ENCODE assay signal across 8 cellular contexts in the genomic region with DNA sequence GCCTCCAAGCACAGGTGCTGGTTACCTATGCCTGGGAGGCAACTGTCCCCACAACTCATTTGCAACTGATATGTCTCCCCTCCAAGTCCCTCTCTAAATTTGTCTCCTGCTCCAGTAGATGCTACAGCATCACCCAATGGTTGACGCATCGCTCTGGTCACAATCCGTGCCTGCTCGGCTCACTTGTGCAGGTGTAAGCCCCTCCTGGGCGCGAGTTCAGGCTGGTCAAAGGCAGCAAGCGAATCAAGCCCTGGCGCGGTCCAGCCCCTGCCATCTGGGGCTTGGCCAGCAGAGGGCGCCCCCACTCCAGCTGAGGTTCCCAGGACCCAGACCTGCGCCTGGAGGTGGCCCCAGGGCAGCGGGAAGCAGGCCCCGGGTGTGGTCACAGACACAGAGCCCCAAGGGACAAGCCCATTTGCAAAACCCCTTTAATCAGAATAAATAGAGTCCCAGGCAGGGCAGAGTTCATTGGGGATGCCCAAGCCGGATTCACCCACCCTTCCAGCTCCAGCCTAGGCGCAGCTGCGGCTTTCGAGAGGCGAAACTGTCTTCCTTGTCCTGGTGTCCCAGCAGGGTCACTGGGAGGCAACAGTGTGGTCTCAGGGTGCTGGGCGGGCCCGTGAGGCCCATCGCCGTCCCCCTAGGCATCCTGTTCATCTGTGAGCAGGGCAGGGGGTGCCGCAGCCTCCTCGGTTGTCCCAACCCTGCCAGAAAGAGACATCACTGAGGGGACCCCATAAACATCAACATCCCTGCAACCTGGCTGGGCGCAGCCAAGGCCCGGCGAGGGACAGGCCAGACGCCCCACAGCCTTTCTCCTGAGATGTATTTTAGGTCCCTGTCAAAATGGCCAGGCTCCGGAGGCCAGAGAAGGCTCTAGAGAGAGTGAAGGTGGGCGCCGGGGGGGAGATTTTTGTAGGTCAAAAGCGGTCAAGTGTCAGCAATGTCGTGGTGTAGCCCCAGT. TPM values are rescaled to one million over a fixed set of nuclear protein-coding genes. Genes with fewer than 3 reads are reported as not detected.
DNase-seq lines count a peak whose midpoint lies in the region; ATAC-seq and TF ChIP-seq lines count a peak whose summit lies in the region.

No MANE protein-coding gene starts in this region.

- no peak overlapping the region for H2BK20ac ChIP-seq in IMR-90 (ENCODE audit: low read depth, low read length)

- peak; percentile 95 for TF ChIP-seq CTCF in IMR-90 (conservative IDR thresholded peaks at IDR 0.05; ENCODE audit: low read depth, low read length)
- TF ChIP-seq CTCF in glutamatergic neuron (IDR thresholded peaks at IDR 0.05; ENCODE audit: partially characterized antibody, unreplicated experiment): peak; percentile 100

- CTCF ChIA-PET in IMR-90 (lab: Yijun Ruan, JAX): no interaction called here
- CTCF ChIA-PET in activated naive CD4-positive, alpha-beta T cell treated with anti-CD3 and anti-CD28 coated beads, Interleukin-2, amount 10 ng/mL, durations not matched to agents 7 days and 5 days (lab: Charles Lee): interaction anchor here (0.9 to 9.0 kb wide), 11 partner anchors 12 to 72 kb away, joined by 3 to 113 read pairs (median 4); a partner anchor contains a TSS

- no TSS peak for BruUV-seq in IMR-90 (replicated peaks; lab: Mats Ljungman, UMichigan)

- peak overlapping the region; percentile 52 for H2AK9ac ChIP-seq in IMR-90 (replicated peaks; ENCODE audit: low read depth, low read length, poor library complexity)

- intact Hi-C loops in IMR-90 (cut with micrococcal nuclease): loop anchor here (1.0 kb wide), 2 partner anchors 64 to 139 kb away; no protein-coding TSS in a partner anchor
- intact Hi-C loops in posterior vena cava (cut with DNase I): loop anchor here (2.0 to 5.0 kb wide), 3 partner anchors 64 to 140 kb away; no protein-coding TSS in a partner anchor

- no peaks in the 10 kb centered on the region for H3K27me3 Mint-ChIP-seq in activated naive CD4-positive, alpha-beta T cell treated with anti-CD3 and anti-CD28 coated beads, Interleukin-2, amount 10 ng/mL, durations not matched to agents 7 days and 5 days
- H3K27me3 Mint-ChIP-seq in glutamatergic neuron (ENCODE audit: unreplicated experiment): peaks cover 4% of the 10 kb centered on the region

- no peak overlapping the region for H4K91ac ChIP-seq in IMR-90 (ENCODE audit: insufficient read depth, low read depth, low read length)

- no peaks in the 10 kb centered on the region for H3K9me1 ChIP-seq in IMR-90 (ENCODE audit: insufficient read depth, low read length)

- WGBS in IMR-90 (ENCODE audit: extremely low coverage in 2 of 2, insufficient read length in 1 of 2), 2 experiments: 31% methylated on average over 10 of the region's 33 CpGs; no CpG with 5 or more reads in 1 of the 2 experiments

- H3K9me3 ChIP-seq in IMR-90 (ENCODE audit: control insufficient read depth, insufficient read depth, low read length) (no peaks in the 10 kb centered on the region), SJCRH30 (replicated peaks) (no peaks in the 10 kb centered on the region)

- H3K79me1 ChIP-seq in IMR-90 (ENCODE audit: low read depth in 1 of 2, low read length in 2 of 2): no peaks in the 10 kb centered on the region

- DNase-seq in DMS 273 (lab: John Stamatoyannopoulos, UW; ENCODE audit: unreplicated experiment): peak; percentile 82
- no peak for DNase-seq in DMS 273 treated with DMSO at 0.1 percent for 48 hours (lab: John Stamatoyannopoulos, UW)
- DNase-seq in IMR-90: peak; percentile 13
- DNase-seq in SJCRH30: peak; percentile 82 to 90
- peak; percentile 83 for DNase-seq in activated naive CD4-positive, alpha-beta T cell treated with anti-CD3 and anti-CD28 coated beads, Interleukin-2, amount 10 ng/mL, durations not matched to agents 7 days and 5 days
- peak; percentile 92 for DNase-seq in glutamatergic neuron
- peak; percentile 95 for DNase-seq in posterior vena cava (ENCODE audit: low spot score)

- POLR2A ChIA-PET in IMR-90 (lab: Charles Lee; ENCODE audit: unreplicated experiment): no interaction called here

- no peak overlapping the region for H3K14ac ChIP-seq in IMR-90 (replicated peaks; ENCODE audit: low read depth, low read length)

- no peak overlapping the region for H3K23ac ChIP-seq in IMR-90 (ENCODE audit: low read depth, low read length)

- no peak overlapping the region for H3K4me3 ChIP-seq in IMR-90 (ENCODE audit: insufficient read depth, low read depth, low read length)
- H3K4me3 ChIP-seq in SJCRH30: no peak overlapping the region

- H3K4me1 ChIP-seq in IMR-90 (ENCODE audit: control insufficient read depth, insufficient read depth, low read length) (no peaks in the 10 kb centered on the region), SJCRH30 (peaks cover 2% of the 10 kb centered on the region; the same call in 1 of the 2 replicates)

- no peak overlapping the region for H2BK15ac ChIP-seq in IMR-90 (ENCODE audit: low read depth, low read length)

- no peak overlapping the region for H2BK5ac ChIP-seq in IMR-90 (ENCODE audit: low read depth, low read length, poor library complexity, severe bottlenecking)

- H3K36me3 Mint-ChIP-seq in activated naive CD4-positive, alpha-beta T cell treated with anti-CD3 and anti-CD28 coated beads, Interleukin-2, amount 10 ng/mL, durations not matched to agents 7 days and 5 days: peaks cover 58% of the 10 kb centered on the region
- H3K36me3 Mint-ChIP-seq in glutamatergic neuron (ENCODE audit: unreplicated experiment): no peaks in the 10 kb centered on the region

- no peak overlapping the region for H2BK120ac ChIP-seq in IMR-90 (ENCODE audit: low read depth, low read length)

- no peak overlapping the region for H3K4ac ChIP-seq in IMR-90 (ENCODE audit: low read depth, low read length)

- no peak overlapping the region for H3K9ac ChIP-seq in IMR-90 (ENCODE audit: low read depth, low read length)

- no peaks in the 10 kb centered on the region; the same call in 1 of the 2 replicates for H4K20me1 ChIP-seq in IMR-90 (ENCODE audit: insufficient read depth, low read length)

- H3K27ac Mint-ChIP-seq in activated naive CD4-positive, alpha-beta T cell treated with anti-CD3 and anti-CD28 coated beads, Interleukin-2, amount 10 ng/mL, durations not matched to agents 7 days and 5 days: peak overlapping the region; percentile 76
- H3K27ac Mint-ChIP-seq in glutamatergic neuron (ENCODE audit: unreplicated experiment): no peak overlapping the region

- dilution Hi-C loops in IMR-90 (cut with HindIII; ENCODE audit: low sequenced_read_pairs, unreplicated experiment): no loop called here

- H3K36me3 ChIP-seq in IMR-90 (ENCODE audit: control insufficient read depth, insufficient read depth, low read length): no peaks in the 10 kb centered on the region
- H3K36me3 ChIP-seq in SJCRH30: no peaks in the 10 kb centered on the region

- peaks cover 42% of the 10 kb centered on the region for H3K4me1 Mint-ChIP-seq in activated naive CD4-positive, alpha-beta T cell treated with anti-CD3 and anti-CD28 coated beads, Interleukin-2, amount 10 ng/mL, durations not matched to agents 7 days and 5 days
- H3K4me1 Mint-ChIP-seq in glutamatergic neuron (ENCODE audit: low read depth, unreplicated experiment): peaks cover 2% of the 10 kb centered on the region

- H4K8ac ChIP-seq in IMR-90 (ENCODE audit: low read depth in 2 of 2, low read length in 2 of 2): no peak overlapping the region

- no peak overlapping the region for H3K4me3 Mint-ChIP-seq in activated naive CD4-positive, alpha-beta T cell treated with anti-CD3 and anti-CD28 coated beads, Interleukin-2, amount 10 ng/mL, durations not matched to agents 7 days and 5 days
- no peak overlapping the region for H3K4me3 Mint-ChIP-seq in glutamatergic neuron (ENCODE audit: unreplicated experiment)

- H3K18ac ChIP-seq in IMR-90 (ENCODE audit: low read depth, low read length): no peak overlapping the region

- no peak overlapping the region for H3K56ac ChIP-seq in IMR-90 (ENCODE audit: extremely low read depth, insufficient read depth, low read length)

- ATAC-seq in IMR-90 (ENCODE audit: low read depth) (peak; percentile 94), GM21515 (IDR thresholded peaks at IDR 0.05; ENCODE audit: unreplicated experiment) (no peak)

- peak; percentile 91 for TF ChIP-seq RAD21 in IMR-90 (IDR thresholded peaks at IDR 0.05; ENCODE audit: low read length)

- H3K27ac ChIP-seq in IMR-90 (ENCODE audit: insufficient read depth, low read length) (no peak overlapping the region), SJCRH30 (no peak overlapping the region)

- H2AFZ ChIP-seq in IMR-90 (replicated peaks; ENCODE audit: low read length, poor library complexity): peak overlapping the region; percentile 79

- in situ Hi-C loops in IMR-90 (cut with MboI; ENCODE audit: low sequenced_read_pairs): loop anchor here (5.0 to 10.0 kb wide), 3 partner anchors 65 to 312 kb away; no protein-coding TSS in a partner anchor

- no peak overlapping the region for H4K5ac ChIP-seq in IMR-90 (ENCODE audit: low read depth, low read length)

- H3K27me3 ChIP-seq in IMR-90 (ENCODE audit: control insufficient read depth, insufficient read depth, low read length): peaks cover 10% of the 10 kb centered on the region; the same call in 1 of the 2 replicates
- H3K27me3 ChIP-seq in SJCRH30: no peaks in the 10 kb centered on the region

- peak overlapping the region; percentile 27; the same call in 1 of the 2 replicates for H3K4me2 ChIP-seq in IMR-90 (ENCODE audit: low read depth, low read length)

- no peak overlapping the region for H2AK5ac ChIP-seq in IMR-90 (ENCODE audit: low read depth, low read length)

- no peak for TF ChIP-seq POLR2A in IMR-90 (IDR thresholded peaks at IDR 0.05; ENCODE audit: low read depth, low read length)

- no peaks in the 10 kb centered on the region for H3K9me3 Mint-ChIP-seq in activated naive CD4-positive, alpha-beta T cell treated with anti-CD3 and anti-CD28 coated beads, Interleukin-2, amount 10 ng/mL, durations not matched to agents 7 days and 5 days
- peaks cover 10% of the 10 kb centered on the region for H3K9me3 Mint-ChIP-seq in glutamatergic neuron (ENCODE audit: unreplicated experiment)

RNA-seq across cellular contexts. Expression of a gene that starts 15.8 kb away (rescaled TPM):
- total RNA-seq in IMR-90 (2012; rRNA removed) (0.28 TPM in 1 of 2 replicates, not detected in the other), glutamatergic neuron (ENCODE audit: unreplicated experiment) (1.1 TPM), posterior vena cava (10 to 100 TPM; 35.6 to 37.4 TPM)
- 0.19 and 0.32 TPM in 2 replicates for polyA plus RNA-seq in IMR-90 (2012; rRNA removed)
- polyA plus RNA-seq in IMR-90 (2012; cell fraction: cytosol; rRNA removed): 0.03 and 0.25 TPM in 2 replicates
- 0.63 and 1.1 TPM in 2 replicates for polyA plus RNA-seq in IMR-90 (2012; cell fraction: nucleus; rRNA removed; ENCODE audit: low replicate concordance)
- 18.8 and 23.2 TPM in 2 replicates for total RNA-seq in SJCRH30 (2014; rRNA removed; shearing (Covaris generic))

RNA-seq across cellular contexts. Expression of a gene that starts 17.8 kb away (rescaled TPM):
- not detected in 2 replicates for total RNA-seq in IMR-90 (2012; rRNA removed)
- not detected in 2 replicates for polyA plus RNA-seq in IMR-90 (2012; rRNA removed)
- not detected in 2 replicates for polyA plus RNA-seq in IMR-90 (2012; cell fraction: cytosol; rRNA removed)
- polyA plus RNA-seq in IMR-90 (2012; cell fraction: nucleus; rRNA removed; ENCODE audit: low replicate concordance): 0.01 TPM in 1 of 2 replicates, not detected in the other
- 0.28 and 0.30 TPM in 2 replicates for total RNA-seq in SJCRH30 (2014; rRNA removed; shearing (Covaris generic))
- total RNA-seq in glutamatergic neuron (ENCODE audit: unreplicated experiment): not detected
- 10 to 100 TPM in 1 of 2 donors, 1 to 10 TPM in 1; 6.4 to 15.7 TPM for total RNA-seq in posterior vena cava

RNA-seq across cellular contexts. Expression of a gene that starts 33.4 kb away (rescaled TPM):
- total RNA-seq in IMR-90 (2012; rRNA removed) (not detected in 2 replicates), glutamatergic neuron (ENCODE audit: unreplicated experiment) (not detected), posterior vena cava (not detected)
- polyA plus RNA-seq in IMR-90 (2012; rRNA removed): not detected in 2 replicates
- polyA plus RNA-seq in IMR-90 (2012; cell fraction: cytosol; rRNA removed): not detected in 2 replicates
- not detected in 2 replicates for polyA plus RNA-seq in IMR-90 (2012; cell fraction: nucleus; rRNA removed; ENCODE audit: low replicate concordance)
- not detected in 2 replicates for total RNA-seq in SJCRH30 (2014; rRNA removed; shearing (Covaris generic))

RNA-seq across cellular contexts. Expression of a gene that starts 55.6 kb away (rescaled TPM):
- total RNA-seq in IMR-90 (2012; rRNA removed): 11.1 and 14.7 TPM in 2 replicates
- polyA plus RNA-seq in IMR-90 (2012; rRNA removed): 63.1 and 77.3 TPM in 2 replicates
- polyA plus RNA-seq in IMR-90 (2012; cell fraction: cytosol; rRNA removed): 38.9 and 89.5 TPM in 2 replicates
- 27.9 and 43.7 TPM in 2 replicates for polyA plus RNA-seq in IMR-90 (2012; cell fraction: nucleus; rRNA removed; ENCODE audit: low replicate concordance)
- total RNA-seq in SJCRH30 (2014; rRNA removed; shearing (Covaris generic)): 19.5 and 21.1 TPM in 2 replicates
- total RNA-seq in glutamatergic neuron (ENCODE audit: unreplicated experiment): 3.2 TPM
- total RNA-seq in posterior vena cava: 10 to 100 TPM; 44.5 to 58.1 TPM
